ENCODE assay signal across 6 cellular contexts in genomic region chr7:141737118-141737835, GRCh38. TPM values are rescaled to one million over a fixed set of nuclear protein-coding genes. Genes with fewer than 3 reads are reported as not detected.
DNase-seq lines count a peak whose midpoint lies in the region; ATAC-seq and TF ChIP-seq lines count a peak whose summit lies in the region.

No MANE protein-coding gene starts in this region.

- H3K36me3 ChIP-seq in kidney epithelial cell (ENCODE audit: control insufficient read depth, insufficient read depth, low read length): peaks cover 2% of the 10 kb centered on the region

- POLR2A ChIA-PET in activated CD4-positive, alpha-beta memory T cell treated with anti-CD3 and anti-CD28 coated beads, Interleukin-2, amount 10 ng/mL, durations not matched to agents 7 days and 5 days (lab: Charles Lee): interaction anchor here (0.5 to 3.4 kb wide), 28 partner anchors 9 to 1260 kb away, joined by 3 to 46 read pairs (median 6); partner anchors contain the start of genes AGK, BRAF, DENND11 and MRPS33

- peaks cover 26% of the 10 kb centered on the region for H3K36me3 Mint-ChIP-seq in activated CD4-positive, alpha-beta memory T cell treated with anti-CD3 and anti-CD28 coated beads, Interleukin-2, amount 10 ng/mL, durations not matched to agents 7 days and 5 days (ENCODE audit: low read depth)

- DNase-seq in NCI-H82 (lab: John Stamatoyannopoulos, UW) (peak; percentile 14), NCI-H82 treated with DMSO at 0.1 percent for 48 hours (lab: John Stamatoyannopoulos, UW; ENCODE audit: unreplicated experiment) (no peak), kidney epithelial cell (ENCODE audit: low read depth) (no peak), GM13977 (ENCODE audit: low spot score) (no peak)
- peak; percentile 20 for DNase-seq in activated CD4-positive, alpha-beta memory T cell treated with anti-CD3 and anti-CD28 coated beads, Interleukin-2, amount 10 ng/mL, durations not matched to agents 7 days and 5 days

- peak overlapping the region; percentile 54 for H3K4me3 ChIP-seq in kidney epithelial cell (ENCODE audit: low read depth, low read length)

- no peaks in the 10 kb centered on the region for H3K27me3 ChIP-seq in kidney epithelial cell (ENCODE audit: control insufficient read depth, insufficient read depth, low read length)

- peak overlapping the region; percentile 93 for H3K27ac Mint-ChIP-seq in activated CD4-positive, alpha-beta memory T cell treated with anti-CD3 and anti-CD28 coated beads, Interleukin-2, amount 10 ng/mL, durations not matched to agents 7 days and 5 days

- no peaks in the 10 kb centered on the region for H3K27me3 Mint-ChIP-seq in activated CD4-positive, alpha-beta memory T cell treated with anti-CD3 and anti-CD28 coated beads, Interleukin-2, amount 10 ng/mL, durations not matched to agents 7 days and 5 days

- H3K4me1 Mint-ChIP-seq in activated CD4-positive, alpha-beta memory T cell treated with anti-CD3 and anti-CD28 coated beads, Interleukin-2, amount 10 ng/mL, durations not matched to agents 7 days and 5 days: peaks cover 38% of the 10 kb centered on the region

- ATAC-seq in GM21381 (IDR thresholded peaks at IDR 0.05; ENCODE audit: unreplicated experiment): no peak

- TF ChIP-seq CTCF in kidney epithelial cell (IDR thresholded peaks at IDR 0.05; ENCODE audit: insufficient read depth, low read length, poor library complexity, severe bottlenecking) (no peak), GM13977 (IDR thresholded peaks at IDR 0.05; ENCODE audit: extremely low read depth, insufficient read depth, missing control alignments) (no peak)

- H3K4me3 Mint-ChIP-seq in activated CD4-positive, alpha-beta memory T cell treated with anti-CD3 and anti-CD28 coated beads, Interleukin-2, amount 10 ng/mL, durations not matched to agents 7 days and 5 days: peak overlapping the region; percentile 94

- CTCF ChIA-PET in activated CD4-positive, alpha-beta memory T cell treated with anti-CD3 and anti-CD28 coated beads, Interleukin-2, amount 10 ng/mL, durations not matched to agents 7 days and 5 days (lab: Charles Lee): interaction anchor here (0.7 to 4.5 kb wide), 33 partner anchors 9 to 1260 kb away, joined by 3 to 71 read pairs (median 6); partner anchors contain the start of genes AGK, DENND11 and MRPS33

- in situ Hi-C loops in GM13977 (cut with MboI; ENCODE audit: low pct_unique_long_range_greater_than_20kb, low sequenced_read_pairs, unreplicated experiment): no loop called here

- H3K9me3 Mint-ChIP-seq in activated CD4-positive, alpha-beta memory T cell treated with anti-CD3 and anti-CD28 coated beads, Interleukin-2, amount 10 ng/mL, durations not matched to agents 7 days and 5 days: no peaks in the 10 kb centered on the region

RNA-seq across cellular contexts. Expression of gene SSBP1, which starts 0.9 kb away (rescaled TPM):
- 100 to 1,000 TPM; 124 to 125 TPM for total RNA-seq in activated CD4-positive, alpha-beta memory T cell treated with anti-CD3 and anti-CD28 coated beads, Interleukin-2, amount 10 ng/mL, durations not matched to agents 7 days and 5 days
- total RNA-seq in kidney epithelial cell: 204 and 220 TPM in 2 replicates

RNA-seq across cellular contexts. Expression of gene TAS2R3, which starts 26.6 kb away (rescaled TPM):
- 1 to 10 TPM in 1 of 2 experiments, under 1 TPM in 1; 0.73 to 1.5 TPM for total RNA-seq in activated CD4-positive, alpha-beta memory T cell treated with anti-CD3 and anti-CD28 coated beads, Interleukin-2, amount 10 ng/mL, durations not matched to agents 7 days and 5 days
- total RNA-seq in kidney epithelial cell: 0.29 and 0.55 TPM in 2 replicates

RNA-seq across cellular contexts. Expression of gene WEE2, which starts 29.1 kb away (rescaled TPM):
- not detected for total RNA-seq in activated CD4-positive, alpha-beta memory T cell treated with anti-CD3 and anti-CD28 coated beads, Interleukin-2, amount 10 ng/mL, durations not matched to agents 7 days and 5 days
- total RNA-seq in kidney epithelial cell: not detected in 2 replicates

RNA-seq across cellular contexts. Expression of gene DENND11, which starts 35.3 kb away (rescaled TPM):
- 10 to 100 TPM; 24.5 to 24.9 TPM for total RNA-seq in activated CD4-positive, alpha-beta memory T cell treated with anti-CD3 and anti-CD28 coated beads, Interleukin-2, amount 10 ng/mL, durations not matched to agents 7 days and 5 days
- 17.0 and 18.9 TPM in 2 replicates for total RNA-seq in kidney epithelial cell

RNA-seq across cellular contexts. Expression of gene TAS2R4, which starts 39.2 kb away (rescaled TPM):
- under 1 TPM; 0.65 to 0.73 TPM for total RNA-seq in activated CD4-positive, alpha-beta memory T cell treated with anti-CD3 and anti-CD28 coated beads, Interleukin-2, amount 10 ng/mL, durations not matched to agents 7 days and 5 days
- 0.07 and 0.08 TPM in 2 replicates for total RNA-seq in kidney epithelial cell

Comparison
In these comparisons a context has a peak if more than half of its experiments do, and no peak if none do; other contexts are left out.
1. DNase-seq: peak in NCI-H82 (single experiment) and activated CD4-positive, alpha-beta memory T cell treated with anti-CD3 and anti-CD28 coated beads, Interleukin-2, amount 10 ng/mL, durations not matched to agents 7 days and 5 days (single experiment); none in NCI-H82 treated with DMSO at 0.1 percent for 48 hours (single experiment), kidney epithelial cell (single experiment) and GM13977 (single experiment).